In the genomic region with DNA sequence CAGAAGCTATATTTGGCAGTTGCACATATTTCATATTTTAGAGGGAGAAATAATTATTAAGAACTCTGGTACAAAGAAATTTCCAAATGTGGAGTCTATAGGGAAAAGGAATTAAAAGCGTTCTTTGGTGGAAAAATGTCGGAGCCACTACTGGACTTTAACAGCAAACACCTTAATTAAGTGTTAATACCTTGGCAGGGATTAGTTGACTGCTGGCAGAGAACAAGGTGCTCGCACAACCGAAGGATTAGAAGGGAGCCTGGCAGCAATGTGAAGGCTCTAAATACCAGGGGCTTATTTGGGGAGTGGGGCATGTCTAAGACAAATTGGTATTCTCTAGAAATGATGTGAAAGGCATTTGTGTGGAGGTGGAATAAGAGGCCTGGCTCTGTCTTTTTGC, we compare ENCODE assay signal across 26 cellular contexts.
"Had no signal": no experiment of that assay in that cellular context is flagged by ENCODE, and none has a peak within 500 bp of the region (broad histone marks: within the 10 kb centered on the region; RNA-seq: fewer than 3 reads in every experiment).

No MANE protein-coding gene starts in this region.

- H3K4me3 ChIP-seq: ascending aorta, colonic mucosa, esophagus squamous epithelium, gastroesophageal sphincter, heart right ventricle, hepatocyte had no signal

- ATAC-seq: activated CD4-positive, CD25-positive, alpha-beta regulatory T cell treated with anti-CD3 and anti-CD28 coated beads, Interleukin-2, amount 50 U/mL, for 24 hours; activated CD8-positive, alpha-beta T cell treated with anti-CD3 and anti-CD28 coated beads for 36 hours; activated naive CD4-positive, alpha-beta T cell treated with anti-CD3 and anti-CD28 coated beads, Interleukin-2, amount 50 U/mL, for 72 hours; activated T-cell treated with anti-CD3 and anti-CD28 coated beads, Interleukin-2, amount 50 U/mL, for 4 hours; activated T-helper 17 cell treated with anti-CD3 and anti-CD28 coated beads, Interleukin-2, amount 50 U/mL, for 72 hours; gastroesophageal sphincter; heart right ventricle; T-helper 17 cell had no signal

- DNase-seq: activated B cell treated with CpG ODN at 0.5 μM for 24 hours; activated CD4-positive, alpha-beta T cell treated with anti-CD3 and anti-CD28 coated beads for 48 hours; activated CD4-positive, alpha-beta T cell treated with anti-CD3 and anti-CD28 coated beads, Interleukin-2, amount 50 U/mL, for 1 hour; activated CD4-positive, alpha-beta T cell treated with anti-CD3 and anti-CD28 coated beads, Interleukin-2, amount 50 U/mL, for 48 hours; activated CD8-positive, alpha-beta memory T cell treated with anti-CD3 and anti-CD28 coated beads for 24 hours; activated CD8-positive, alpha-beta T cell treated with anti-CD3 and anti-CD28 coated beads for 36 hours; activated effector memory CD4-positive, alpha-beta T cell treated with Interleukin-2 at 50 U/mL for 16 hours; activated gamma-delta T cell treated with Interleukin-2 at 50 U/mL for 16 hours; activated naive CD4-positive, alpha-beta T cell treated with anti-CD3 and anti-CD28 coated beads, Interleukin-2, amount 10 ng/mL, durations not matched to agents 7 days and 5 days; activated naive CD8-positive, alpha-beta T cell treated with anti-CD3 and anti-CD28 coated beads, Interleukin-2, amount 10 ng/mL, durations not matched to agents 7 days and 5 days; activated T-cell treated with anti-CD3 and anti-CD28 coated beads, Interleukin-2, amount 50 U/mL, for 4 hours; brain microvascular endothelial cell; colonic mucosa; effector CD8-positive, alpha-beta T cell; esophagus squamous epithelium; foreskin melanocyte; heart right ventricle; T-helper 17 cell; T1000; WERI-Rb-1 had no signal
